Comparison of ENCODE assay signal across 8 cellular contexts in the genomic region with DNA sequence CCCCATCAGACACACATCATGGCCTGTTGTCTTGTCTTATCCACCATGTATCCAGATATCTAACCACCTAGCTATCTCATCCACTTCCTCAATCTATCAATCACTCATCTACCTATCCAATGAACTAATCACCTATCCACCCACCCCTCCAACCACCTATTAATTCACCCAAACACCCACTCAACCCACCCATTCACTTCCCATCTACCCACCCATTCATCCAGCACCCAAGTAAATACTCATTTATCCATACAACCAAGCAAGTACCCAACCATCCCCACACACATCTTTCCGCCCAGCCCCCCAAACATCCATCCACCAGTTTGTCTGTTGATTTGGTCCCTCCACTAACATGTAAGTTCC. TPM values are rescaled to one million over a fixed set of nuclear protein-coding genes. Genes with fewer than 3 reads are reported as not detected.
DNase-seq lines count a peak whose midpoint lies in the region; ATAC-seq and TF ChIP-seq lines count a peak whose summit lies in the region.
"Had no signal": no experiment of that assay in that cellular context is flagged by ENCODE, and none has a peak within 500 bp of the region (broad histone marks: within the 10 kb centered on the region; RNA-seq: fewer than 3 reads in every experiment).

No MANE protein-coding gene starts in this region.

- no peaks in the 10 kb centered on the region for H3K27me3 Mint-ChIP-seq in activated CD8-positive, alpha-beta memory T cell treated with anti-CD3 and anti-CD28 coated beads, Interleukin-2, amount 10 ng/mL, durations not matched to agents 7 days and 5 days
- H3K27me3 Mint-ChIP-seq in endothelial cell (ENCODE audit: unreplicated experiment) = peaks cover 36% of the 10 kb centered on the region

- no peak for TF ChIP-seq CTCF in endothelial cell (IDR thresholded peaks at IDR 0.05; ENCODE audit: unreplicated experiment)

- H3K9ac ChIP-seq in stomach smooth muscle (ENCODE audit: low read length in 2 of 2) = no peak overlapping the region

- H3K4me3 Mint-ChIP-seq in activated CD8-positive, alpha-beta memory T cell treated with anti-CD3 and anti-CD28 coated beads, Interleukin-2, amount 10 ng/mL, durations not matched to agents 7 days and 5 days = peak overlapping the region; percentile 49
- peak overlapping the region; percentile 93 for H3K4me3 Mint-ChIP-seq in endothelial cell (ENCODE audit: unreplicated experiment)

- peaks cover 38% of the 10 kb centered on the region for H3K36me3 Mint-ChIP-seq in activated CD8-positive, alpha-beta memory T cell treated with anti-CD3 and anti-CD28 coated beads, Interleukin-2, amount 10 ng/mL, durations not matched to agents 7 days and 5 days
- H3K36me3 Mint-ChIP-seq in endothelial cell (ENCODE audit: low read depth, unreplicated experiment) = peaks cover 27% of the 10 kb centered on the region

- no peaks in the 10 kb centered on the region for H3K9me3 Mint-ChIP-seq in activated CD8-positive, alpha-beta memory T cell treated with anti-CD3 and anti-CD28 coated beads, Interleukin-2, amount 10 ng/mL, durations not matched to agents 7 days and 5 days (ENCODE audit: low read depth)
- H3K9me3 Mint-ChIP-seq in endothelial cell (ENCODE audit: unreplicated experiment) = no peaks in the 10 kb centered on the region

- H3K9me3 ChIP-seq in stomach smooth muscle (ENCODE audit: control insufficient read depth in 2 of 2, low read length in 2 of 2) = no peaks in the 10 kb centered on the region
- H3K9me3 ChIP-seq: mucosa of descending colon had no signal

- H3K36me3 ChIP-seq in stomach smooth muscle (ENCODE audit: control insufficient read depth in 2 of 2, insufficient read depth in 2 of 2, low read length in 2 of 2) = peaks cover 4 to 6% of the 10 kb centered on the region in 2 donors

- H3K27me3 ChIP-seq in stomach smooth muscle (ENCODE audit: control insufficient read depth in 1 of 2, insufficient read depth in 2 of 2, low read length in 2 of 2) = peaks cover 10 to 17% of the 10 kb centered on the region in 2 donors

- peak overlapping the region; percentile 76 for H3K27ac ChIP-seq in stomach smooth muscle (ENCODE audit: low read length)

- CTCF ChIA-PET in activated CD8-positive, alpha-beta memory T cell treated with anti-CD3 and anti-CD28 coated beads, Interleukin-2, amount 10 ng/mL, durations not matched to agents 7 days and 5 days (lab: Charles Lee) = interaction anchor here (0.7 to 3.1 kb wide), 3 partner anchors 31 to 105 kb away, joined by 3 to 14 read pairs (median 10); a partner anchor contains a TSS

- no peak overlapping the region for H3K4me3 ChIP-seq in stomach smooth muscle (ENCODE audit: low read length in 2 of 2)
- H3K4me3 ChIP-seq: mucosa of descending colon had no signal

- ATAC-seq in activated CD8-positive, alpha-beta memory T cell treated with anti-CD3 and anti-CD28 coated beads, Interleukin-2, amount 10 ng/mL, durations not matched to agents 7 days and 5 days = peak; percentile 6
- ATAC-seq in GM19328 (IDR thresholded peaks at IDR 0.05; ENCODE audit: unreplicated experiment) = no peak

- DNase-seq in activated CD8-positive, alpha-beta memory T cell treated with anti-CD3 and anti-CD28 coated beads, Interleukin-2, amount 10 ng/mL, durations not matched to agents 7 days and 5 days = no peak
- no peak for DNase-seq in activated CD8-positive, alpha-beta memory T cell treated with anti-CD3 and anti-CD28 coated beads for 24 hours
- no peak for DNase-seq in endothelial cell (ENCODE audit: low spot score)
- no peak for DNase-seq in OCI-M1 (lab: John Stamatoyannopoulos, UW)
- DNase-seq: NCI-H2029 treated with DMSO at 0.1 percent for 48 hours had no signal

- H3K4me1 ChIP-seq in stomach smooth muscle (ENCODE audit: control insufficient read depth, insufficient read depth, low read length) = peaks cover 23% of the 10 kb centered on the region

- H3K27ac Mint-ChIP-seq in activated CD8-positive, alpha-beta memory T cell treated with anti-CD3 and anti-CD28 coated beads, Interleukin-2, amount 10 ng/mL, durations not matched to agents 7 days and 5 days = peak overlapping the region; percentile 69
- H3K27ac Mint-ChIP-seq in endothelial cell (ENCODE audit: unreplicated experiment) = peak overlapping the region; percentile 96

- H3K4me1 Mint-ChIP-seq in activated CD8-positive, alpha-beta memory T cell treated with anti-CD3 and anti-CD28 coated beads, Interleukin-2, amount 10 ng/mL, durations not matched to agents 7 days and 5 days = peaks cover 16% of the 10 kb centered on the region
- peaks cover 12% of the 10 kb centered on the region for H3K4me1 Mint-ChIP-seq in endothelial cell (ENCODE audit: unreplicated experiment)

RNA-seq across cellular contexts. Expression of a gene that starts 0.8 kb away (rescaled TPM):
- 10 to 100 TPM; 29.9 to 30.8 TPM for total RNA-seq in activated CD8-positive, alpha-beta memory T cell treated with anti-CD3 and anti-CD28 coated beads, Interleukin-2, amount 10 ng/mL, durations not matched to agents 7 days and 5 days
- total RNA-seq in endothelial cell (ENCODE audit: unreplicated experiment) = 79.0 TPM

RNA-seq across cellular contexts. Expression of a gene that starts 13.8 kb away (rescaled TPM):
- 100 to 1,000 TPM; 166 to 172 TPM for total RNA-seq in activated CD8-positive, alpha-beta memory T cell treated with anti-CD3 and anti-CD28 coated beads, Interleukin-2, amount 10 ng/mL, durations not matched to agents 7 days and 5 days
- total RNA-seq in endothelial cell (ENCODE audit: unreplicated experiment) = 1.5 TPM

RNA-seq across cellular contexts. Expression of a gene that starts 28.8 kb away (rescaled TPM):
- under 1 TPM; 0.09 to 0.12 TPM for total RNA-seq in activated CD8-positive, alpha-beta memory T cell treated with anti-CD3 and anti-CD28 coated beads, Interleukin-2, amount 10 ng/mL, durations not matched to agents 7 days and 5 days
- not detected for total RNA-seq in endothelial cell (ENCODE audit: unreplicated experiment)
- total RNA-seq: mucosa of descending colon had no signal

RNA-seq across cellular contexts. Expression of a gene that starts 31.7 kb away (rescaled TPM):
- total RNA-seq in activated CD8-positive, alpha-beta memory T cell treated with anti-CD3 and anti-CD28 coated beads, Interleukin-2, amount 10 ng/mL, durations not matched to agents 7 days and 5 days = 100 to 1,000 TPM; 105 to 116 TPM
- total RNA-seq in endothelial cell (ENCODE audit: unreplicated experiment) = 160 TPM

RNA-seq across cellular contexts. Expression of a gene that starts 57.8 kb away (rescaled TPM):
- 1 to 10 TPM; 1.2 to 1.9 TPM for total RNA-seq in activated CD8-positive, alpha-beta memory T cell treated with anti-CD3 and anti-CD28 coated beads, Interleukin-2, amount 10 ng/mL, durations not matched to agents 7 days and 5 days
- not detected for total RNA-seq in endothelial cell (ENCODE audit: unreplicated experiment)

Comparison
In these comparisons a context has a peak if more than half of its experiments do, and no peak if none do; other contexts are left out.
1. RNA of a gene that starts 13.8 kb away (total RNA-seq): 166 to 172 TPM in activated CD8-positive, alpha-beta memory T cell treated with anti-CD3 and anti-CD28 coated beads, Interleukin-2, amount 10 ng/mL, durations not matched to agents 7 days and 5 days; 1.5 TPM in endothelial cell (single experiment); every median in the first group is over 10 times any median in the second.